ENCODE assay signal across 7 cellular contexts in the genomic region with DNA sequence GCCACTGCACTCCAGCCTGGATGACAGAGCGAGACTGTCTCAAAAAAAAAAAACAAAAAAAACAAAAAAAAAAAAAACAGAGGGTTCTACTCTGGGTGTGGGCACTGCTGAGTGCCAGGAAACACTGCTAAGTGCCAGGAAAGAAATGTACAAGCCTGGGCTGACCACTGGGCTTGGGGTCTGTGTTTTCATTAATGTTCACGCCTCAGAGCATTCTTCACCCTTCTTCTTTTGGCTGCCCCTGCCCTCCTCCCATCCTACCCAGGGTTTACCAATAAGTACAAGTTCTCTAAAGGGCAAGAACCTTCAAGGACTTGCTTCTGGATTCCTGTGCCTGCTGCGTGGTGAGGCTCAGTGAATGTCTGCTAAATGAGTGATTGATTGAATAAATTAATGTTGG.
"Had no signal": no experiment of that assay in that cellular context is flagged by ENCODE, and none has a peak within 500 bp of the region (broad histone marks: within the 10 kb centered on the region; RNA-seq: fewer than 3 reads in every experiment).

No MANE protein-coding gene starts in this region.

- H3K36me3 Mint-ChIP-seq: IgD-negative memory B cell had no signal

- H3K36me3 ChIP-seq: HAP-1 had no signal

- H3K27ac Mint-ChIP-seq: HFFc6 had no signal

- H3K9me3 ChIP-seq: HAP-1 had no signal

- H3K27ac ChIP-seq: GM23248, HL-60 had no signal

- H3K4me3 ChIP-seq: GM23248, HAP-1 had no signal

- H3K4me3 Mint-ChIP-seq: HFFc6 had no signal

- DNase-seq: GM23248, GOT3, HFFc6, KBM-7 had no signal
